Comparison of ENCODE assay signal across 2 cellular contexts in the genomic region with DNA sequence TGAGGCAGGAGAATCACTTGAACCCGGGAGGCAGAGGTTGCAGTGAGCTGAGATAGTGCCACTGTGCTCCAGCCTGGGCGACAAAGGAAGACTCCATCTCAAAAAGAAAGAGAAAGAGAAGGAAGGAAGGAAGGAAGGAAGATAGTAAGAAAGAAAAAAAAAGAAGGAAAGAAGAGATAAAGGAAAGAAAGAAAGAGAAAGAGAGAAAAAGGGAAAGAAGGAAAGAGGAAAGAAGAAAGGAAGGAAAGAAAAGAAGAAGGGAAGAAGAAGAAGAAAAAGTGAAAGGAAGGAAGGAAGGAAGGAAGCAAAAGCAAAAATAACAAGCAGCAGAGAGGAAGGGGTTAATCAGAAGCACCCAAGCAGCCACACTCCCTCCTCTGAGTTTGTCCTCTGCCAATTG.
TF ChIP-seq lines count a peak whose summit lies in the region.

No MANE protein-coding gene starts in this region.

TF ChIP-seq in K562, 482 proteins besides CTCF, POLR2A, EP300 and RAD21:
- TF ChIP-seq XRCC4 (IDR thresholded peaks at IDR 0.05; ENCODE audit: extremely low read depth, insufficient read depth, insufficient read length) (no peak), ZC3H11A (IDR thresholded peaks at IDR 0.05; ENCODE audit: low read depth, low read length) (no peak), KDM1A (IDR thresholded peaks at IDR 0.05) (no peak), C11orf30 (IDR thresholded peaks at IDR 0.05; ENCODE audit: low read depth) (no peak)
- TF ChIP-seq, protein P1, sequence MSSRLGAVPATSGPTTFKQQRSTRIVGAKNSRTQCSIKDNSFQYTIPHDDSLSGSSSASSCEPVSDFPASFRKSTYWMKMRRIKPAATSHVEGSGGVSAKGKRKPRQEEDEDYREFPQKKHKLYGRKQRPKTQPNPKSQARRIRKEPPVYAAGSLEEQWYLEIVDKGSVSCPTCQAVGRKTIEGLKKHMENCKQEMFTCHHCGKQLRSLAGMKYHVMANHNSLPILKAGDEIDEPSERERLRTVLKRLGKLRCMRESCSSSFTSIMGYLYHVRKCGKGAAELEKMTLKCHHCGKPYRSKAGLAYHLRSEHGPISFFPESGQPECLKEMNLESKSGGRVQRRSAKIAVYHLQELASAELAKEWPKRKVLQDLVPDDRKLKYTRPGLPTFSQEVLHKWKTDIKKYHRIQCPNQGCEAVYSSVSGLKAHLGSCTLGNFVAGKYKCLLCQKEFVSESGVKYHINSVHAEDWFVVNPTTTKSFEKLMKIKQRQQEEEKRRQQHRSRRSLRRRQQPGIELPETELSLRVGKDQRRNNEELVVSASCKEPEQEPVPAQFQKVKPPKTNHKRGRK (tag; IDR thresholded peaks at IDR 0.05) = peak; percentile 83
- TF ChIP-seq, protein P2, sequence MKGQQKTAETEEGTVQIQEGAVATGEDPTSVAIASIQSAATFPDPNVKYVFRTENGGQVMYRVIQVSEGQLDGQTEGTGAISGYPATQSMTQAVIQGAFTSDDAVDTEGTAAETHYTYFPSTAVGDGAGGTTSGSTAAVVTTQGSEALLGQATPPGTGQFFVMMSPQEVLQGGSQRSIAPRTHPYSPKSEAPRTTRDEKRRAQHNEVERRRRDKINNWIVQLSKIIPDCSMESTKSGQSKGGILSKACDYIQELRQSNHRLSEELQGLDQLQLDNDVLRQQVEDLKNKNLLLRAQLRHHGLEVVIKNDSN (CRISPR knock-in tag; IDR thresholded peaks at IDR 0.05) = no peak

TF ChIP-seq in HepG2, 621 proteins besides CTCF, POLR2A, EP300 and RAD21:
- TF ChIP-seq SUZ12 (IDR thresholded peaks at IDR 0.05; ENCODE audit: low read depth, low read length) (no peak), ZNF720 (CRISPR knock-in tag; IDR thresholded peaks at IDR 0.05) (no peak), CEBPG (CRISPR knock-in tag; IDR thresholded peaks at IDR 0.05) (no peak), THAP11 (CRISPR knock-in tag; IDR thresholded peaks at IDR 0.05) (no peak), ZNF550 (CRISPR knock-in tag; IDR thresholded peaks at IDR 0.05; ENCODE audit: borderline replicate concordance) (no peak), HMG20A (CRISPR knock-in tag; IDR thresholded peaks at IDR 0.05; ENCODE audit: borderline replicate concordance) (no peak), GATAD2A (CRISPR knock-in tag; IDR thresholded peaks at IDR 0.05) (no peak), ZNF616 (CRISPR knock-in tag; IDR thresholded peaks at IDR 0.05; ENCODE audit: low read depth) (no peak)
- TF ChIP-seq, protein P3, sequence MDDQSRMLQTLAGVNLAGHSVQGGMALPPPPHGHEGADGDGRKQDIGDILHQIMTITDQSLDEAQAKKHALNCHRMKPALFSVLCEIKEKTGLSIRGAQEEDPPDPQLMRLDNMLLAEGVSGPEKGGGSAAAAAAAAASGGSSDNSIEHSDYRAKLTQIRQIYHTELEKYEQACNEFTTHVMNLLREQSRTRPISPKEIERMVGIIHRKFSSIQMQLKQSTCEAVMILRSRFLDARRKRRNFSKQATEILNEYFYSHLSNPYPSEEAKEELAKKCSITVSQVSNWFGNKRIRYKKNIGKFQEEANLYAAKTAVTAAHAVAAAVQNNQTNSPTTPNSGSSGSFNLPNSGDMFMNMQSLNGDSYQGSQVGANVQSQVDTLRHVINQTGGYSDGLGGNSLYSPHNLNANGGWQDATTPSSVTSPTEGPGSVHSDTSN (CRISPR knock-in tag; IDR thresholded peaks at IDR 0.05; ENCODE audit: borderline replicate concordance) = no peak
- TF ChIP-seq, protein P4, sequence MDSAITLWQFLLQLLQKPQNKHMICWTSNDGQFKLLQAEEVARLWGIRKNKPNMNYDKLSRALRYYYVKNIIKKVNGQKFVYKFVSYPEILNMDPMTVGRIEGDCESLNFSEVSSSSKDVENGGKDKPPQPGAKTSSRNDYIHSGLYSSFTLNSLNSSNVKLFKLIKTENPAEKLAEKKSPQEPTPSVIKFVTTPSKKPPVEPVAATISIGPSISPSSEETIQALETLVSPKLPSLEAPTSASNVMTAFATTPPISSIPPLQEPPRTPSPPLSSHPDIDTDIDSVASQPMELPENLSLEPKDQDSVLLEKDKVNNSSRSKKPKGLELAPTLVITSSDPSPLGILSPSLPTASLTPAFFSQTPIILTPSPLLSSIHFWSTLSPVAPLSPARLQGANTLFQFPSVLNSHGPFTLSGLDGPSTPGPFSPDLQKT (CRISPR knock-in tag; IDR thresholded peaks at IDR 0.05; ENCODE audit: borderline replicate concordance) = no peak
- TF ChIP-seq, protein P5, sequence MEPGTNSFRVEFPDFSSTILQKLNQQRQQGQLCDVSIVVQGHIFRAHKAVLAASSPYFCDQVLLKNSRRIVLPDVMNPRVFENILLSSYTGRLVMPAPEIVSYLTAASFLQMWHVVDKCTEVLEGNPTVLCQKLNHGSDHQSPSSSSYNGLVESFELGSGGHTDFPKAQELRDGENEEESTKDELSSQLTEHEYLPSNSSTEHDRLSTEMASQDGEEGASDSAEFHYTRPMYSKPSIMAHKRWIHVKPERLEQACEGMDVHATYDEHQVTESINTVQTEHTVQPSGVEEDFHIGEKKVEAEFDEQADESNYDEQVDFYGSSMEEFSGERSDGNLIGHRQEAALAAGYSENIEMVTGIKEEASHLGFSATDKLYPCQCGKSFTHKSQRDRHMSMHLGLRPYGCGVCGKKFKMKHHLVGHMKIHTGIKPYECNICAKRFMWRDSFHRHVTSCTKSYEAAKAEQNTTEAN (CRISPR knock-in tag; conservative IDR thresholded peaks at IDR 0.05) = no peak
